Comparison of ENCODE assay signal across 8 cellular contexts in the genomic region with DNA sequence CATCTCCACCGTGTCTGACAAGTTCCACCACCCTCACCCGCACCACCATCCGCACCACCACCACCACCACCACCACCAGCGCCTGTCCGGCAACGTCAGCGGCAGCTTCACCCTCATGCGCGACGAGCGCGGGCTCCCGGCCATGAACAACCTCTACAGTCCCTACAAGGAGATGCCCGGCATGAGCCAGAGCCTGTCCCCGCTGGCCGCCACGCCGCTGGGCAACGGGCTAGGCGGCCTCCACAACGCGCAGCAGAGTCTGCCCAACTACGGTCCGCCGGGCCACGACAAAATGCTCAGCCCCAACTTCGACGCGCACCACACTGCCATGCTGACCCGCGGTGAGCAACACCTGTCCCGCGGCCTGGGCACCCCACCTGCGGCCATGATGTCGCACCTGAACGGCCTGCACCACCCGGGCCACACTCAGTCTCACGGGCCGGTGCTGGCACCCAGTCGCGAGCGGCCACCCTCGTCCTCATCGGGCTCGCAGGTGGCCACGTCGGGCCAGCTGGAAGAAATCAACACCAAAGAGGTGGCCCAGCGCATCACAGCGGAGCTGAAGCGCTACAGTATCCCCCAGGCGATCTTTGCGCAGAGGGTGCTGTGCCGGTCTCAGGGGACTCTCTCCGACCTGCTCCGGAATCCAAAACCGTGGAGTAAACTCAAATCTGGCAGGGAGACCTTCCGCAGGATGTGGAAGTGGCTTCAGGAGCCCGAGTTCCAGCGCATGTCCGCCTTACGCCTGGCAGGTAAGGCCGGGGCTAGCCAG. TPM values are rescaled to one million over a fixed set of nuclear protein-coding genes. Genes with fewer than 3 reads are reported as not detected.
DNase-seq lines count a peak whose midpoint lies in the region; ATAC-seq and TF ChIP-seq lines count a peak whose summit lies in the region.

No MANE protein-coding gene starts in this region.

- no peak overlapping the region for H2BK15ac ChIP-seq in mesendoderm (replicated peaks; ENCODE audit: low read depth)

- WGBS in mesendoderm (ENCODE audit: extremely low coverage, insufficient coverage, low lambda C conversion rate), result no CpG with 5 or more reads among the region's 62 CpGs

- H3K4me3 ChIP-seq in H7 (ENCODE audit: insufficient read depth, low read depth, low read length) (peak overlapping the region; percentile 16), mesendoderm (ENCODE audit: low read length) (no peak overlapping the region)

- no peak for TF ChIP-seq CTCF in CD4-positive, alpha-beta T cell (IDR thresholded peaks at IDR 0.05)

- H3K9ac ChIP-seq in mesendoderm (ENCODE audit: low read length), result no peak overlapping the region

- H3K18ac ChIP-seq in mesendoderm (ENCODE audit: low read length), result no peak overlapping the region

- H3K36me3 ChIP-seq in H7 (replicated peaks; ENCODE audit: control insufficient read depth, insufficient read depth, low read length), result no peaks in the 10 kb centered on the region
- no peaks in the 10 kb centered on the region for H3K36me3 ChIP-seq in mesendoderm (ENCODE audit: control insufficient read depth, insufficient read depth, low read length)

- no peak overlapping the region for H3K27ac Mint-ChIP-seq in CD4-positive, alpha-beta T cell
- peak overlapping the region; percentile 5 for H3K27ac Mint-ChIP-seq in activated naive CD8-positive, alpha-beta T cell

- peak overlapping the region; percentile 43 for H3K56ac ChIP-seq in mesendoderm (ENCODE audit: low read length)

- no peak overlapping the region for H2BK120ac ChIP-seq in mesendoderm (ENCODE audit: low read depth, low read length)

- H3K27me3 Mint-ChIP-seq in CD4-positive, alpha-beta T cell, result peaks cover 90% of the 10 kb centered on the region
- peaks cover 53% of the 10 kb centered on the region for H3K27me3 Mint-ChIP-seq in activated naive CD8-positive, alpha-beta T cell

- no peak overlapping the region for H2AK5ac ChIP-seq in mesendoderm (ENCODE audit: low read length)

- no peak for DNase-seq in CD4-positive, alpha-beta T cell
- DNase-seq in H7, result peak; percentile 63
- peak; percentile 12 for DNase-seq in mesendoderm
- DNase-seq in RKO (ENCODE audit: low spot score), result no peak
- DNase-seq in T-helper 9 cell, result no peak

- CTCF ChIA-PET in CD4-positive, alpha-beta T cell (lab: Charles Lee), result no interaction called here

- H3K27ac ChIP-seq in CD4-positive, alpha-beta T cell (ENCODE audit: low read depth, low read length), result no peak overlapping the region
- H3K27ac ChIP-seq in mesendoderm (ENCODE audit: low read depth, low read length), result no peak overlapping the region

- H3K4me1 Mint-ChIP-seq in CD4-positive, alpha-beta T cell (ENCODE audit: low read depth), result peaks cover 47% of the 10 kb centered on the region
- peaks cover 49% of the 10 kb centered on the region for H3K4me1 Mint-ChIP-seq in activated naive CD8-positive, alpha-beta T cell (ENCODE audit: low read depth)

- no peaks in the 10 kb centered on the region for H3K36me3 Mint-ChIP-seq in CD4-positive, alpha-beta T cell (ENCODE audit: low read depth)
- H3K36me3 Mint-ChIP-seq in activated naive CD8-positive, alpha-beta T cell, result no peaks in the 10 kb centered on the region

- H3K27me3 ChIP-seq in CD4-positive, alpha-beta T cell (ENCODE audit: control insufficient read depth, insufficient read depth, low read length), result peaks cover 91% of the 10 kb centered on the region
- peaks cover 92% of the 10 kb centered on the region for H3K27me3 ChIP-seq in H7 (ENCODE audit: control insufficient read depth, insufficient read depth, low read length)
- peaks cover 62% of the 10 kb centered on the region for H3K27me3 ChIP-seq in mesendoderm (ENCODE audit: insufficient read depth, low read length, poor library complexity)

- H3K23ac ChIP-seq in mesendoderm (ENCODE audit: low read length), result peak overlapping the region; percentile 94

- H3K4ac ChIP-seq in mesendoderm (ENCODE audit: low read depth, low read length), result no peak overlapping the region

- H4K5ac ChIP-seq in mesendoderm (ENCODE audit: low read length), result no peak overlapping the region

- H3K79me1 ChIP-seq in mesendoderm (ENCODE audit: low read length), result no peaks in the 10 kb centered on the region

- no peak overlapping the region for H2BK5ac ChIP-seq in mesendoderm (ENCODE audit: low read length)

- H3K9me3 ChIP-seq in CD4-positive, alpha-beta T cell (ENCODE audit: control insufficient read depth, low read length), result peaks cover 9% of the 10 kb centered on the region

- no peaks in the 10 kb centered on the region for H3K9me3 Mint-ChIP-seq in CD4-positive, alpha-beta T cell
- H3K9me3 Mint-ChIP-seq in activated naive CD8-positive, alpha-beta T cell (ENCODE audit: low read depth), result no peaks in the 10 kb centered on the region

- intact Hi-C loops in CD4-positive, alpha-beta T cell (cut with DNase I, micrococcal nuclease), result no loop called here

- POLR2A ChIA-PET in CD4-positive, alpha-beta T cell (lab: Charles Lee), result no interaction called here

- H4K8ac ChIP-seq in mesendoderm (ENCODE audit: low read depth, low read length), result no peak overlapping the region

- H3K4me2 ChIP-seq in mesendoderm (ENCODE audit: low read length), result peak overlapping the region; percentile 42

- peak overlapping the region; percentile 74 for H3K4me3 Mint-ChIP-seq in CD4-positive, alpha-beta T cell
- H3K4me3 Mint-ChIP-seq in activated naive CD8-positive, alpha-beta T cell, result peak overlapping the region; percentile 78

- ATAC-seq in CD4-positive, alpha-beta T cell (ENCODE audit: poor library complexity), result no peak
- ATAC-seq in HG02981 (IDR thresholded peaks at IDR 0.05; ENCODE audit: unreplicated experiment) (no peak), HG02884 (IDR thresholded peaks at IDR 0.05; ENCODE audit: unreplicated experiment) (no peak)

- peaks cover 7% of the 10 kb centered on the region for H3K4me1 ChIP-seq in mesendoderm (ENCODE audit: control insufficient read depth, low read depth, low read length)

- no peaks in the 10 kb centered on the region for H3K79me2 ChIP-seq in mesendoderm (ENCODE audit: control insufficient read depth, insufficient read depth, low read length)

RNA-seq across cellular contexts. Expression of gene ONECUT2, which starts 1.2 kb away (rescaled TPM):
- total RNA-seq in CD4-positive, alpha-beta T cell, result not detected
- total RNA-seq in H7 (2014; rRNA removed; shearing (Covaris generic)), result 0.62 and 0.89 TPM in 2 replicates
- polyA plus RNA-seq in mesendoderm (2013, experiment 1 of 2), result 1.7 TPM
- 1.6 TPM for polyA plus RNA-seq in mesendoderm (2013, experiment 2 of 2)

Comparison
In these comparisons a context has a peak if more than half of its experiments do, and no peak if none do; other contexts are left out.
1. DNase-seq: peak in H7 (single experiment) and mesendoderm (single experiment); none in CD4-positive, alpha-beta T cell (0 of 10), RKO (single experiment) and T-helper 9 cell (single experiment).